ENCODE assay signal across 32 cellular contexts in genomic region chr2:71598526-71598925, GRCh38.
"Had no signal": no experiment of that assay in that cellular context is flagged by ENCODE, and none has a peak within 500 bp of the region (broad histone marks: within the 10 kb centered on the region; RNA-seq: fewer than 3 reads in every experiment).

No MANE protein-coding gene starts in this region.

- H3K4me3 ChIP-seq: ascending aorta, breast epithelium, cardiac muscle cell had no signal

- DNase-seq: activated CD4-positive, alpha-beta memory T cell treated with anti-CD3 and anti-CD28 coated beads, Interleukin-2, amount 10 ng/mL, durations not matched to agents 7 days and 5 days; activated CD4-positive, alpha-beta T cell treated with anti-CD3 and anti-CD28 coated beads for 1 hour; activated CD4-positive, alpha-beta T cell treated with anti-CD3 and anti-CD28 coated beads for 4 hours; activated CD4-positive, alpha-beta T cell treated with anti-CD3 and anti-CD28 coated beads, Interleukin-2, amount 10 ng/mL, durations not matched to agents 7 days and 5 days; activated CD4-positive, alpha-beta T cell treated with anti-CD3 and anti-CD28 coated beads, Interleukin-2, amount 50 U/mL, for 4 hours; activated CD8-positive, alpha-beta memory T cell treated with anti-CD3 and anti-CD28 coated beads, Interleukin-2, amount 50 U/mL, for 48 hours; activated gamma-delta T cell; activated naive CD4-positive, alpha-beta T cell; activated naive CD4-positive, alpha-beta T cell treated with anti-CD3 and anti-CD28 coated beads, Interleukin-2, amount 10 ng/mL, durations not matched to agents 7 days and 5 days; activated naive CD8-positive, alpha-beta T cell treated with anti-CD3 and anti-CD28 coated beads, Interleukin-2, amount 10 ng/mL, durations not matched to agents 7 days and 5 days; activated T-cell treated with anti-CD3 and anti-CD28 coated beads for 4 hours; activated T-cell treated with anti-CD3 and anti-CD28 coated beads, Interleukin-2, amount 50 U/mL, for 24 hours; activated T-cell treated with anti-CD3 and anti-CD28 coated beads, Interleukin-2, amount 50 U/mL, for 72 hours; central memory CD4-positive, alpha-beta T cell; cerebellar nuclear complex; cortex of kidney; dermis blood vessel endothelial cell; effector CD4-positive, alpha-beta T cell; effector memory CD8-positive, alpha-beta T cell; foreskin fibroblast; head of caudate nucleus; T-helper 1 cell; T-helper 17 cell; T1000 had no signal

- H3K4me1 ChIP-seq: breast epithelium had no signal

- H3K27ac Mint-ChIP-seq: activated CD4-positive, alpha-beta memory T cell treated with anti-CD3 and anti-CD28 coated beads, Interleukin-2, amount 10 ng/mL, durations not matched to agents 7 days and 5 days; activated CD4-positive, alpha-beta T cell treated with anti-CD3 and anti-CD28 coated beads, Interleukin-2, amount 10 ng/mL, durations not matched to agents 7 days and 5 days; activated naive CD4-positive, alpha-beta T cell treated with anti-CD3 and anti-CD28 coated beads, Interleukin-2, amount 10 ng/mL, durations not matched to agents 7 days and 5 days; activated naive CD4-positive, alpha-beta T cell treated with anti-CD3 and anti-CD28 coated beads, Interleukin-2, amount 50 U/mL, for 72 hours; activated naive CD8-positive, alpha-beta T cell treated with anti-CD3 and anti-CD28 coated beads, Interleukin-2, amount 10 ng/mL, durations not matched to agents 7 days and 5 days; activated T-cell treated with anti-CD3 and anti-CD28 coated beads, Interleukin-2, amount 50 U/mL, for 24 hours; activated T-cell treated with anti-CD3 and anti-CD28 coated beads, Interleukin-2, amount 50 U/mL, for 72 hours; effector memory CD8-positive, alpha-beta T cell; T-helper 17 cell; T-helper 2 cell treated with Interferon-gamma antibody and Interleukin-4, amounts not matched to agents 5 μg/mL and 100 μg/mL, for 36 hours; WTC11 had no signal

- H3K27me3 ChIP-seq: ascending aorta, breast epithelium, cardiac muscle cell had no signal

- H3K36me3 Mint-ChIP-seq: activated naive CD4-positive, alpha-beta T cell treated with anti-CD3 and anti-CD28 coated beads, Interleukin-2, amount 10 ng/mL, durations not matched to agents 7 days and 5 days; activated naive CD4-positive, alpha-beta T cell treated with anti-CD3 and anti-CD28 coated beads, Interleukin-2, amount 50 U/mL, for 72 hours; activated naive CD8-positive, alpha-beta T cell treated with anti-CD3 and anti-CD28 coated beads, Interleukin-2, amount 10 ng/mL, durations not matched to agents 7 days and 5 days; brain; WTC11 had no signal

- H3K9me3 Mint-ChIP-seq: activated CD4-positive, alpha-beta memory T cell treated with anti-CD3 and anti-CD28 coated beads, Interleukin-2, amount 10 ng/mL, durations not matched to agents 7 days and 5 days; activated CD4-positive, alpha-beta T cell treated with anti-CD3 and anti-CD28 coated beads, Interleukin-2, amount 10 ng/mL, durations not matched to agents 7 days and 5 days; activated naive CD4-positive, alpha-beta T cell treated with anti-CD3 and anti-CD28 coated beads, Interleukin-2, amount 10 ng/mL, durations not matched to agents 7 days and 5 days; activated naive CD4-positive, alpha-beta T cell treated with anti-CD3 and anti-CD28 coated beads, Interleukin-2, amount 50 U/mL, for 72 hours; activated naive CD8-positive, alpha-beta T cell treated with anti-CD3 and anti-CD28 coated beads, Interleukin-2, amount 10 ng/mL, durations not matched to agents 7 days and 5 days; activated T-cell treated with anti-CD3 and anti-CD28 coated beads, Interleukin-2, amount 50 U/mL, for 24 hours; activated T-cell treated with anti-CD3 and anti-CD28 coated beads, Interleukin-2, amount 50 U/mL, for 72 hours; effector memory CD8-positive, alpha-beta T cell; T-helper 2 cell treated with Interferon-gamma antibody and Interleukin-4, amounts not matched to agents 5 μg/mL and 100 μg/mL, for 36 hours; WTC11 had no signal

- H3K36me3 ChIP-seq: ascending aorta, breast epithelium, cardiac muscle cell had no signal

- H3K4me3 Mint-ChIP-seq: activated CD4-positive, alpha-beta memory T cell treated with anti-CD3 and anti-CD28 coated beads, Interleukin-2, amount 10 ng/mL, durations not matched to agents 7 days and 5 days; activated CD4-positive, alpha-beta T cell treated with anti-CD3 and anti-CD28 coated beads, Interleukin-2, amount 10 ng/mL, durations not matched to agents 7 days and 5 days; activated naive CD4-positive, alpha-beta T cell treated with anti-CD3 and anti-CD28 coated beads, Interleukin-2, amount 10 ng/mL, durations not matched to agents 7 days and 5 days; activated naive CD8-positive, alpha-beta T cell treated with anti-CD3 and anti-CD28 coated beads, Interleukin-2, amount 10 ng/mL, durations not matched to agents 7 days and 5 days; activated T-cell treated with anti-CD3 and anti-CD28 coated beads, Interleukin-2, amount 50 U/mL, for 24 hours; activated T-cell treated with anti-CD3 and anti-CD28 coated beads, Interleukin-2, amount 50 U/mL, for 72 hours; brain; effector memory CD8-positive, alpha-beta T cell; T-helper 17 cell; T-helper 2 cell treated with Interferon-gamma antibody and Interleukin-4, amounts not matched to agents 5 μg/mL and 100 μg/mL, for 36 hours; WTC11 had no signal

- H3K27ac ChIP-seq: ascending aorta, breast epithelium, cardiac muscle cell, VCaP had no signal

- H3K9me3 ChIP-seq: ascending aorta, breast epithelium had no signal
